16 cellular contexts compared by ENCODE assay signal in the genomic region with DNA sequence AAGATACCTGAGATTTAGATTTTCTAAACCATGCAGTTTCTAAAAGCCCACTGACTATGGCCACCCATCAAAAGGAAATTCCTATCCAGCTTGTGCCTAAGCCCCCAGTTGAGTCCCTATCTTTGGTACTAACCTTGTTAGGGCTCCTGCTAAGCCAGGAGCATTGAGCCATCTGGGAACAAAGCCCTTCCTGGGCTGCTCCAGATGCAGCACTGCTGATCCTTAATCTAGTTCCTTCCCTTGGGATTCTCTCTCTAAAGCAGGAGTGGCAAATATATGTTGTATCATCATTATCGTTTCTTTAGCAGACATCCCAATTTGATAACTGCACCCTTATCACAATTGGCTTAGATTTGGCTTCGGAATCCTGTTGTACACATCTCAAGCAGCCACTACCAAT.
"Had no signal": no experiment of that assay in that cellular context is flagged by ENCODE, and none has a peak within 500 bp of the region (broad histone marks: within the 10 kb centered on the region; RNA-seq: fewer than 3 reads in every experiment).

No MANE protein-coding gene starts in this region.

- H3K4me3 ChIP-seq: left lung, transverse colon, uterus had no signal

- H3K36me3 ChIP-seq: left lung, uterus had no signal

- H3K9me3 ChIP-seq: left lung, transverse colon, uterus had no signal

- H3K27me3 ChIP-seq: left lung, transverse colon, uterus had no signal

- DNase-seq: activated CD4-positive, alpha-beta T cell treated with anti-CD3 and anti-CD28 coated beads for 1 hour; activated CD4-positive, alpha-beta T cell treated with anti-CD3 and anti-CD28 coated beads, Interleukin-2, amount 50 U/mL, for 4 hours; caudate nucleus; foreskin fibroblast; hypothalamus; left lung; midbrain; occipital lobe; stimulated activated CD4-positive, alpha-beta T cell treated with anti-CD3 and anti-CD28 coated beads, Interleukin-1b, Interleukin-23, amount 100 ng/mL, for 48 hours; stimulated activated CD8-positive, alpha-beta memory T cell treated with anti-CD3 and anti-CD28 coated beads, Interleukin-4, amount 100 ng/mL, for 48 hours; stimulated activated naive CD4-positive, alpha-beta T cell; T-helper 17 cell; transverse colon; uterus had no signal

- H3K4me1 ChIP-seq: uterus had no signal

- H3K27ac ChIP-seq: epithelial cell of prostate, transverse colon, uterus, VCaP had no signal

- ATAC-seq: T-helper 17 cell had no signal
